Comparison of ENCODE assay signal across 1 cellular context in genomic region chr14:102524451-102525212, GRCh38.
TF ChIP-seq lines count a peak whose summit lies in the region.

No MANE protein-coding gene starts in this region.

TF ChIP-seq in K562, 482 proteins besides CTCF, POLR2A, EP300 and RAD21 (continued from another document and continues in another):
- TF ChIP-seq NR0B1 (IDR thresholded peaks at IDR 0.05; ENCODE audit: partially characterized antibody) (no peak), ETS1 (conservative IDR thresholded peaks at IDR 0.05; ENCODE audit: control insufficient read depth, low read depth, low read length) (peak; percentile 70; the same call in 1 of the 2 replicates), HMGN3 (IDR thresholded peaks at IDR 0.05; ENCODE audit: borderline replicate concordance, extremely low read depth, insufficient read length, low read depth, low read length) (peak; percentile 20), MEF2A (IDR thresholded peaks at IDR 0.05; ENCODE audit: control insufficient read depth, low read depth, low read length) (no peak), ADNP (tag; IDR thresholded peaks at IDR 0.05) (peak; percentile 56; the same call in 1 of the 2 replicates), MYC (IDR thresholded peaks at IDR 0.05; ENCODE audit: low read depth, low read length) (peak; percentile 49), MYC (CRISPR knock-in tag; IDR thresholded peaks at IDR 0.05; ENCODE audit: borderline replicate concordance, low read depth) (no peak), FOXM1 (IDR thresholded peaks at IDR 0.05; ENCODE audit: low read depth) (no peak), FOXM1 (CRISPR knock-in tag; IDR thresholded peaks at IDR 0.05; ENCODE audit: low read depth) (0 out of 2 replicates have a peak, but pooled peaks have one; percentile 60), XRCC3 (IDR thresholded peaks at IDR 0.05) (no peak), CC2D1A (IDR thresholded peaks at IDR 0.05) (peak; percentile 91), CEBPB (tag; IDR thresholded peaks at IDR 0.05) (no peak), TCF3 (CRISPR knock-in tag; IDR thresholded peaks at IDR 0.05) (no peak; the same call in 1 of the 2 replicates), PRPF4 (IDR thresholded peaks at IDR 0.05; ENCODE audit: insufficient read depth, low read depth, low read length, poor library complexity, severe bottlenecking) (no peak), STAG1 (CRISPR knock-in tag; IDR thresholded peaks at IDR 0.05; ENCODE audit: borderline replicate concordance) (peak; percentile 66; the same call in 1 of the 2 replicates), TRIM28 (IDR thresholded peaks at IDR 0.05) (no peak), ATF7 (IDR thresholded peaks at IDR 0.05) (peak; percentile 68), GTF2B (IDR thresholded peaks at IDR 0.05; ENCODE audit: extremely low read depth, insufficient read length) (no peak), RAD51 (IDR thresholded peaks at IDR 0.05; ENCODE audit: borderline replicate concordance, low read depth) (peak; percentile 92), UBTF (IDR thresholded peaks at IDR 0.05; ENCODE audit: borderline replicate concordance in 1 of 2, low read depth in 2 of 2, low read length in 2 of 2) (peak in 1 of 2 experiments; percentile 40; a peak in 1 of 4 replicates), BCLAF1 (IDR thresholded peaks at IDR 0.05; ENCODE audit: borderline replicate concordance in 1 of 2, control insufficient read depth in 1 of 2, low read depth in 2 of 2, low read length in 1 of 2) (0 out of 4 replicates have a peak, but pooled peaks of 1 of the 2 experiments have one; percentile 15), TAF9B (IDR thresholded peaks at IDR 0.05; ENCODE audit: partially characterized antibody) (peak; percentile 45), ARID4B (CRISPR knock-in tag; IDR thresholded peaks at IDR 0.05) (0 out of 2 replicates have a peak, but pooled peaks have one; percentile 50), PKNOX1 (IDR thresholded peaks at IDR 0.05) (peak; percentile 93), USF1 (CRISPR knock-in tag; IDR thresholded peaks at IDR 0.05) (peak; percentile 97)
